ENCODE assay signal across 2 cellular contexts in genomic region chr12:121641343-121641630, GRCh38.
TF ChIP-seq lines count a peak whose summit lies in the region.

No MANE protein-coding gene starts in this region.

TF ChIP-seq in K562, 482 proteins besides CTCF, POLR2A, EP300 and RAD21:
- TF ChIP-seq ZNF324 (CRISPR knock-in tag; IDR thresholded peaks at IDR 0.05) (no peak), RBFOX2 (IDR thresholded peaks at IDR 0.05; ENCODE audit: low read depth, low read length) (peak; percentile 35; the same call in 1 of the 2 replicates), POLR2G (IDR thresholded peaks at IDR 0.05; ENCODE audit: low read depth, low read length) (peak; percentile 42; the same call in 1 of the 2 replicates)
- TF ChIP-seq, protein P1, sequence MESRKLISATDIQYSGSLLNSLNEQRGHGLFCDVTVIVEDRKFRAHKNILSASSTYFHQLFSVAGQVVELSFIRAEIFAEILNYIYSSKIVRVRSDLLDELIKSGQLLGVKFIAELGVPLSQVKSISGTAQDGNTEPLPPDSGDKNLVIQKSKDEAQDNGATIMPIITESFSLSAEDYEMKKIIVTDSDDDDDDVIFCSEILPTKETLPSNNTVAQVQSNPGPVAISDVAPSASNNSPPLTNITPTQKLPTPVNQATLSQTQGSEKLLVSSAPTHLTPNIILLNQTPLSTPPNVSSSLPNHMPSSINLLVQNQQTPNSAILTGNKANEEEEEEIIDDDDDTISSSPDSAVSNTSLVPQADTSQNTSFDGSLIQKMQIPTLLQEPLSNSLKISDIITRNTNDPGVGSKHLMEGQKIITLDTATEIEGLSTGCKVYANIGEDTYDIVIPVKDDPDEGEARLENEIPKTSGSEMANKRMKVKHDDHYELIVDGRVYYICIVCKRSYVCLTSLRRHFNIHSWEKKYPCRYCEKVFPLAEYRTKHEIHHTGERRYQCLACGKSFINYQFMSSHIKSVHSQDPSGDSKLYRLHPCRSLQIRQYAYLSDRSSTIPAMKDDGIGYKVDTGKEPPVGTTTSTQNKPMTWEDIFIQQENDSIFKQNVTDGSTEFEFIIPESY (CRISPR knock-in tag; IDR thresholded peaks at IDR 0.05): 0 out of 2 replicates have a peak, but pooled peaks have one; percentile 63
- TF ChIP-seq, protein P2, sequence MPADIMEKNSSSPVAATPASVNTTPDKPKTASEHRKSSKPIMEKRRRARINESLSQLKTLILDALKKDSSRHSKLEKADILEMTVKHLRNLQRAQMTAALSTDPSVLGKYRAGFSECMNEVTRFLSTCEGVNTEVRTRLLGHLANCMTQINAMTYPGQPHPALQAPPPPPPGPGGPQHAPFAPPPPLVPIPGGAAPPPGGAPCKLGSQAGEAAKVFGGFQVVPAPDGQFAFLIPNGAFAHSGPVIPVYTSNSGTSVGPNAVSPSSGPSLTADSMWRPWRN (IDR thresholded peaks at IDR 0.05; ENCODE audit: low read depth): no peak

TF ChIP-seq in HEK293T, 16 proteins besides CTCF, POLR2A, EP300 and RAD21:
- no peak for TF ChIP-seq NFRKB (IDR thresholded peaks at IDR 0.05)
- TF ChIP-seq PKNOX1 (IDR thresholded peaks at IDR 0.05): no peak
- no peak for TF ChIP-seq ELF4 (IDR thresholded peaks at IDR 0.05)
